In genomic region chr11:128694618-128695481, GRCh38 we compare ENCODE assay signal across 8 cellular contexts. TPM values are rescaled to one million over a fixed set of nuclear protein-coding genes. Genes with fewer than 3 reads are reported as not detected.
A peak's percentile ranks its signal among the peaks of the same experiment; 100 is the strongest.
DNase-seq lines count a peak whose midpoint lies in the region; ATAC-seq and TF ChIP-seq lines count a peak whose summit lies in the region.

No MANE protein-coding gene starts in this region.

- H3K9ac ChIP-seq in neural progenitor cell = no peak overlapping the region

- no peaks in the 10 kb centered on the region for H3K36me3 ChIP-seq in neural progenitor cell

- H3K79me2 ChIP-seq in neural progenitor cell (ENCODE audit: low read depth) = no peaks in the 10 kb centered on the region

- no peak overlapping the region for H3K27ac Mint-ChIP-seq in neural progenitor cell

- peaks cover 100% of the 10 kb centered on the region for H3K27me3 ChIP-seq in neural progenitor cell

- H3K9me3 Mint-ChIP-seq in neural progenitor cell = peaks cover 2% of the 10 kb centered on the region

- H4K20me1 ChIP-seq in neural progenitor cell (ENCODE audit: low read depth) = peaks cover 40% of the 10 kb centered on the region

- no peaks in the 10 kb centered on the region for H3K36me3 Mint-ChIP-seq in neural progenitor cell

- H3K4me3 ChIP-seq in GM08714 (ENCODE audit: low read length) (peak overlapping the region; percentile 80), WI38 (ENCODE audit: low read depth, low read length) (peak overlapping the region; percentile 80), epithelial cell of proximal tubule (ENCODE audit: low read depth, low read length) (peak overlapping the region; percentile 28), neural progenitor cell (peak overlapping the region; percentile 53)

- no peak for DNase-seq in epithelial cell of proximal tubule (ENCODE audit: low read depth)
- peak; percentile 66 for DNase-seq in neural progenitor cell (ENCODE audit: low spot score)
- DNase-seq in superior temporal gyrus (ENCODE audit: extremely low spot score) = no peak

- peak overlapping the region; percentile 75 for H2AFZ ChIP-seq in neural progenitor cell (replicated peaks)

- peaks cover 65% of the 10 kb centered on the region for H3K27me3 Mint-ChIP-seq in neural progenitor cell (ENCODE audit: insufficient read depth, low read depth)

- ATAC-seq in HG02678 (IDR thresholded peaks at IDR 0.05; ENCODE audit: unreplicated experiment) = peak; percentile 22
- no peak for ATAC-seq in GM19395 (IDR thresholded peaks at IDR 0.05; ENCODE audit: unreplicated experiment)
- no peak for ATAC-seq in GM21737 (IDR thresholded peaks at IDR 0.05; ENCODE audit: unreplicated experiment)

- TF ChIP-seq CTCF in WI38 (IDR thresholded peaks at IDR 0.05; ENCODE audit: low read depth, low read length) (no peak), epithelial cell of proximal tubule (conservative IDR thresholded peaks at IDR 0.05; ENCODE audit: low read depth, low read length) (no peak), neural progenitor cell (IDR thresholded peaks at IDR 0.05) (no peak)

- H3K4me2 ChIP-seq in neural progenitor cell = peak overlapping the region; percentile 76

- peaks cover 28% of the 10 kb centered on the region for H3K4me1 Mint-ChIP-seq in neural progenitor cell

- no peaks in the 10 kb centered on the region for H3K9me3 ChIP-seq in neural progenitor cell (ENCODE audit: low read depth)

- peaks cover 9% of the 10 kb centered on the region for H3F3A ChIP-seq in neural progenitor cell (ENCODE audit: low read depth)

- H3K4me3 Mint-ChIP-seq in neural progenitor cell = peak overlapping the region; percentile 82

- no peak overlapping the region for H3K27ac ChIP-seq in neural progenitor cell

- peaks cover 37% of the 10 kb centered on the region for H3K4me1 ChIP-seq in neural progenitor cell

RNA-seq across cellular contexts. Expression of gene FLI1, which starts 1.0 kb away (rescaled TPM):
- total RNA-seq in epithelial cell of proximal tubule (0.17 and 0.87 TPM in 2 replicates), neural progenitor cell (ENCODE audit: low replicate concordance) (not detected in 2 replicates)

Comparison
In these comparisons a context has a peak if more than half of its experiments do, and no peak if none do; other contexts are left out.
1. H3K4me3 ChIP-seq: peak in every context shown above with its lines; median percentile 80 in GM08714; 80 in WI38; 53 in neural progenitor cell; 28 in epithelial cell of proximal tubule.